In the genomic region with DNA sequence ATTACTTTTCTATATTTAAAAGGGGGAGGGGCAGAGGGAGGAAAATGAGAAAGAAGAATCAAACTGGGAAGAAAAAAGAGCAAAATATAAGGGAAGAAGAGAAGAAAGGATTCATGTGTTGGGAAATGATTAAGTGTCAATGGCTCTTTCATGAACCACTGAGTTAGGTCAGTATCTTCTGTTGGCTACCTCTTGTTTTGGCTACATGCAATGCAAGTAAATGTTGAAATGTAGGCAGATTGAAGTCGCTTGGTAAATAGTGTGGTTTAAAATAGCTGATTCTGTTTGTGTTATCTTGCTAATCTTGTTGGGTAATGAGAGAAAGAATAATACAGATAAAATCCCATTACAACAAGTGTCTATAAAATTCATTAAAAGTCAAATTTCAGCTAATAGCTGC, we compare ENCODE assay signal across 24 cellular contexts. TPM values are rescaled to one million over a fixed set of nuclear protein-coding genes. Genes with fewer than 3 reads are reported as not detected.
"Had no signal": no experiment of that assay in that cellular context is flagged by ENCODE, and none has a peak within 500 bp of the region (broad histone marks: within the 10 kb centered on the region; RNA-seq: fewer than 3 reads in every experiment).

No MANE protein-coding gene starts in this region.

- H3K4me1 Mint-ChIP-seq: mesothelial cell of epicardium, naive B cell had no signal

- H3K4me1 ChIP-seq: esophagus muscularis mucosa, foreskin keratinocyte, gastroesophageal sphincter, heart left ventricle, left lung, lower lobe of right lung had no signal

- H3K27me3 ChIP-seq: dorsolateral prefrontal cortex, esophagus muscularis mucosa, foreskin keratinocyte, gastroesophageal sphincter, heart left ventricle, hepatocyte, left lung had no signal

- H3K27ac ChIP-seq: coronary artery, dorsolateral prefrontal cortex, esophagus muscularis mucosa, foreskin keratinocyte, gastroesophageal sphincter, heart left ventricle, hepatocyte, left lung, lower lobe of right lung had no signal

- DNase-seq: dermis blood vessel endothelial cell; dorsolateral prefrontal cortex; effector CD4-positive, alpha-beta T cell; effector memory CD4-positive, alpha-beta T cell; foreskin keratinocyte; heart left ventricle; hypothalamus; immature natural killer cell; islet precursor cell; kidney; kidney glomerular epithelial cell; left colon; left lung; left ventricle myocardium superior; lower lobe of right lung; mesenchymal stem cell; mucosa of descending colon; naive B cell; naive thymus-derived CD8-positive, alpha-beta T cell had no signal

- H3K27ac Mint-ChIP-seq: immature natural killer cell; mesothelial cell of epicardium; naive B cell; naive thymus-derived CD8-positive, alpha-beta T cell had no signal

- H3K9me3 Mint-ChIP-seq: immature natural killer cell; mesothelial cell of epicardium; naive B cell; naive thymus-derived CD8-positive, alpha-beta T cell had no signal

- H3K36me3 Mint-ChIP-seq: immature natural killer cell; naive B cell; naive thymus-derived CD8-positive, alpha-beta T cell had no signal

- H3K4me3 ChIP-seq: coronary artery, dorsolateral prefrontal cortex, esophagus muscularis mucosa, gastroesophageal sphincter, heart left ventricle, hepatocyte, left lung, lower lobe of right lung, mucosa of descending colon had no signal

- H3K4me3 Mint-ChIP-seq: immature natural killer cell; mesothelial cell of epicardium; naive B cell; naive thymus-derived CD8-positive, alpha-beta T cell had no signal

- H3K9me3 ChIP-seq: esophagus muscularis mucosa, gastroesophageal sphincter, heart left ventricle, left lung, lower lobe of right lung, mucosa of descending colon had no signal

RNA-seq across cellular contexts. Expression of gene TOM1L1, which starts 40.6 kb away (rescaled TPM):
- total RNA-seq: naive thymus-derived CD8-positive, alpha-beta T cell had no signal
